Comparison of ENCODE assay signal across 8 cellular contexts in the genomic region with DNA sequence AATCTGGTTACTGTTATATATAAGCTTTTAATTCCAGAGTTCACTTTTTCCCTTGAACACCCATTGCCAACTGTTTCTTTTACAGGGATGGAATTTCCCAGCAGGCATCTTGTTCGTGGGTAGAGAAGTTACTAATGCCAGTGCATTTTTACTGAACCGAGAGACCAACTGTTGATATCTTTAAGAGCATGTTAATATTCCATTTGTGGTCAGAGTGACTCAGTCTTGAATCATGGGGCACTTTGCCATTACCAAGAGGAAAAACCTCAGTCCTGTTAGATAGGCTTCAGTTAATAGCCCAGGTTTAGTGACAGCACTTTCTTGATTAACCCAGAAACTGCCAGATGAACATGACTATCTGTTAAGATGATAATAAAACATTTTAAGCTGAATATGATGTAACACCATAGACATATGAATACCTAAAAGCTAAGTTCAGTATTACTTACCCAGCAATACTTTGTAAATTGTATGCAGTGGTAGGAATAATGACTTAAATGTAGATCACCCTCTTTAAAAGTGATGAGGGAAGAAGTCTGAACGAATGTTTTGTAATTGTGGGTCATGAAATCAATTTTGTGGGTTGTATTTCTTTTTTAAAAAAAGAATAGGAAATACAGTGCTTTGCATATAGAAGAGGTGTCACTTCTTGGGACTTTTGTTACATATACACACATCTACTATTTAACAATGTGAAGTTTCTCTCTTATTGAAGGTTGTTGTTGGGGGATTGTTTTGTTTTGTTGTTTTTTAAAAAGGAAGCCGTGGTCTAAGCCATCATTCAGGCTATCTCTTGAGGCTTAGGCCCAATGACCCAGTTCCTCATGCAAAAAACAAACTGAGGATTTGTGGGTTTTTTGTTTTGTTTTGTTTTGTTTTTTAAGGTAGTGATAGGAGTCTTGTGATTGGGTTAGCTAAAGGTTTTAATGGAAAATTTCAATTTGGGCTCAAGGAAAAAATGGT.
DNase-seq lines count a peak whose midpoint lies in the region; ATAC-seq and TF ChIP-seq lines count a peak whose summit lies in the region.

No MANE protein-coding gene starts in this region.

- H3K4me1 ChIP-seq in neural progenitor cell: no peaks in the 10 kb centered on the region

- H3K36me3 Mint-ChIP-seq in T-helper 17 cell (ENCODE audit: low read depth): no peaks in the 10 kb centered on the region
- peaks cover 12% of the 10 kb centered on the region for H3K36me3 Mint-ChIP-seq in neural progenitor cell

- no peak overlapping the region for H3K27ac ChIP-seq in neural progenitor cell

- no peaks in the 10 kb centered on the region for H3K27me3 ChIP-seq in neural progenitor cell
- H3K27me3 ChIP-seq in H7 (ENCODE audit: control insufficient read depth, insufficient read depth, low read length): no peaks in the 10 kb centered on the region

- no peaks in the 10 kb centered on the region for H4K20me1 ChIP-seq in neural progenitor cell (ENCODE audit: low read depth)

- H3K9me3 ChIP-seq in T-helper 17 cell (ENCODE audit: control insufficient read depth, low read length, poor library complexity, severe bottlenecking) (no peaks in the 10 kb centered on the region), neural progenitor cell (ENCODE audit: low read depth) (no peaks in the 10 kb centered on the region)

- H3K4me3 Mint-ChIP-seq in T-helper 17 cell (peak overlapping the region; percentile 46), neural progenitor cell (no peak overlapping the region)

- no peak overlapping the region for H3K9ac ChIP-seq in neural progenitor cell

- peak; percentile 57 for ATAC-seq in T-helper 17 cell

- H2AFZ ChIP-seq in neural progenitor cell (replicated peaks): no peak overlapping the region

- DNase-seq in AG09309 (ENCODE audit: low read depth) (peak; percentile 99), HCEC 1CT (peak; percentile 98), T-helper 17 cell (no peak), fibroblast of peridontal ligament (ENCODE audit: extremely low read depth) (peak; percentile 100), skeletal muscle cell (ENCODE audit: low read depth) (peak; percentile 98), neural progenitor cell (ENCODE audit: low spot score) (no peak), H7 (no peak), NCI-H510A treated with DMSO at 0.1 percent for 48 hours (lab: John Stamatoyannopoulos, UW) (no peak)

- no peaks in the 10 kb centered on the region for H3K9me3 Mint-ChIP-seq in neural progenitor cell

- H3F3A ChIP-seq in neural progenitor cell (ENCODE audit: low read depth): no peaks in the 10 kb centered on the region

- H3K36me3 ChIP-seq in neural progenitor cell (no peaks in the 10 kb centered on the region), H7 (replicated peaks; ENCODE audit: control insufficient read depth, insufficient read depth, low read length) (peaks cover 1% of the 10 kb centered on the region)

- no peaks in the 10 kb centered on the region for H3K79me2 ChIP-seq in neural progenitor cell (ENCODE audit: low read depth)

- H3K27ac Mint-ChIP-seq in T-helper 17 cell (peak overlapping the region; percentile 45), neural progenitor cell (no peak overlapping the region)

- H3K27me3 Mint-ChIP-seq in T-helper 17 cell (no peaks in the 10 kb centered on the region), neural progenitor cell (ENCODE audit: insufficient read depth, low read depth) (no peaks in the 10 kb centered on the region)

- no peak overlapping the region for H3K4me3 ChIP-seq in AG09309 (ENCODE audit: control insufficient read depth, low read depth, low read length)
- no peak overlapping the region for H3K4me3 ChIP-seq in skeletal muscle cell (ENCODE audit: low read depth, low read length)
- H3K4me3 ChIP-seq in neural progenitor cell: no peak overlapping the region
- no peak overlapping the region for H3K4me3 ChIP-seq in H7 (ENCODE audit: insufficient read depth, low read depth, low read length)

- H3K4me2 ChIP-seq in neural progenitor cell: no peak overlapping the region

- TF ChIP-seq CTCF in AG09309 (IDR thresholded peaks at IDR 0.05; ENCODE audit: control insufficient read depth, insufficient read depth, low read depth, low read length, missing control alignments) (no peak), neural progenitor cell (IDR thresholded peaks at IDR 0.05) (no peak)

- peaks cover 16% of the 10 kb centered on the region for H3K4me1 Mint-ChIP-seq in T-helper 17 cell
- H3K4me1 Mint-ChIP-seq in neural progenitor cell: no peaks in the 10 kb centered on the region

Comparison
In these comparisons a context has a peak if more than half of its experiments do, and no peak if none do; other contexts are left out.
1. DNase-seq: peak in AG09309 (single experiment), HCEC 1CT (single experiment), fibroblast of peridontal ligament (single experiment) and skeletal muscle cell (single experiment); none in T-helper 17 cell (0 of 3), neural progenitor cell (single experiment), H7 (single experiment) and NCI-H510A treated with DMSO at 0.1 percent for 48 hours (single experiment).